In genomic region chr12:92007787-92008186, GRCh38 we compare ENCODE assay signal across 27 cellular contexts.
DNase-seq lines count a peak whose midpoint lies in the region; ATAC-seq, FAIRE-seq and TF ChIP-seq lines count a peak whose summit lies in the region.
"Had no signal": no experiment of that assay in that cellular context is flagged by ENCODE, and none has a peak within 500 bp of the region (broad histone marks: within the 10 kb centered on the region; RNA-seq: fewer than 3 reads in every experiment).

No MANE protein-coding gene starts in this region.

- no peaks in the 10 kb centered on the region for H3K27me3 ChIP-seq in CD4-positive, alpha-beta T cell (ENCODE audit: control insufficient read depth, insufficient read depth, low read length)
- H3K27me3 ChIP-seq in H1 (replicated peaks in 1 of 4; ENCODE audit: control insufficient read depth in 3 of 4, extremely low read depth in 1 of 4, insufficient read depth in 3 of 4, low read length in 3 of 4) (no peaks in the 10 kb centered on the region), tibial artery (no peaks in the 10 kb centered on the region)
- H3K27me3 ChIP-seq: MG63 had no signal

- no peaks in the 10 kb centered on the region for H3K23me2 ChIP-seq in H1 (ENCODE audit: low read depth, low read length)

- no peak overlapping the region for H3K4me2 ChIP-seq in H1 (ENCODE audit: insufficient read depth in 1 of 2, low read depth in 2 of 2, low read length in 2 of 2)

- H4K91ac ChIP-seq in H1 (replicated peaks; ENCODE audit: insufficient read length, low read length): no peak overlapping the region

- no peak overlapping the region for H3K18ac ChIP-seq in H1 (ENCODE audit: extremely low read depth, low read length)

- no peaks in the 10 kb centered on the region for H4K20me1 ChIP-seq in H1 (replicated peaks in 1 of 2; ENCODE audit: control insufficient read depth in 1 of 2, insufficient read depth in 2 of 2, low read length in 2 of 2)

- no peak for TF ChIP-seq EP300 in H1 (IDR thresholded peaks at IDR 0.05; ENCODE audit: borderline replicate concordance in 1 of 2, low read depth in 2 of 2, low read length in 2 of 2)

- no peak for FAIRE-seq in H1 (lab: Jason Lieb, UNC)
- FAIRE-seq: GM12892 had no signal

- no peaks in the 10 kb centered on the region for H3K9me3 Mint-ChIP-seq in CD4-positive, alpha-beta T cell

- no peak overlapping the region for H3K4ac ChIP-seq in H1 (replicated peaks; ENCODE audit: insufficient read length, low read depth, low read length)

- no peak overlapping the region for H3K56ac ChIP-seq in H1 (replicated peaks; ENCODE audit: insufficient read length, low read depth, low read length)

- H2BK20ac ChIP-seq in H1 (ENCODE audit: low read length): no peak overlapping the region

- H2AK5ac ChIP-seq in H1 (ENCODE audit: low read depth, low read length): no peak overlapping the region

- WGBS in H1 (ENCODE audit: extremely low coverage in 1 of 2, insufficient coverage in 1 of 2, insufficient read length in 1 of 2, insufficient replicate concordance in 2 of 2, low coverage in 1 of 2, low lambda C conversion rate in 2 of 2, missing lambda C conversion rate in 1 of 2), 2 experiments: 96% methylated on average over 9 of the region's 9 CpGs; no CpG with 5 or more reads in 1 of the 2 experiments

- no peak overlapping the region for H4K5ac ChIP-seq in H1 (ENCODE audit: insufficient read length, low read depth, low read length)

- no peak overlapping the region for H2BK12ac ChIP-seq in H1 (ENCODE audit: low read depth, low read length)

- H3K36me3 ChIP-seq in H1 (ENCODE audit: control insufficient read depth in 2 of 4, insufficient read depth in 4 of 4, low read length in 3 of 4): no peaks in the 10 kb centered on the region
- no peaks in the 10 kb centered on the region for H3K36me3 ChIP-seq in tibial artery
- H3K36me3 ChIP-seq: MG63 had no signal

- no peak overlapping the region for H2BK15ac ChIP-seq in H1 (ENCODE audit: low read length)

- H3K9me3 ChIP-seq in CD4-positive, alpha-beta T cell (ENCODE audit: control insufficient read depth, low read length): no peaks in the 10 kb centered on the region
- H3K9me3 ChIP-seq in H1 (ENCODE audit: insufficient read depth in 2 of 2, low read depth in 1 of 2, low read length in 1 of 2) (no peaks in the 10 kb centered on the region), tibial artery (no peaks in the 10 kb centered on the region)
- H3K9me3 ChIP-seq: MG63, mucosa of descending colon had no signal

- H3K79me1 ChIP-seq in H1 (ENCODE audit: low read depth, low read length): no peaks in the 10 kb centered on the region

- H3K36me3 Mint-ChIP-seq in CD4-positive, alpha-beta T cell (ENCODE audit: low read depth): peaks cover 14% of the 10 kb centered on the region

- H3K9ac ChIP-seq in H1 (replicated peaks in 1 of 4; ENCODE audit: extremely low read depth in 1 of 4, low read depth in 3 of 4, low read length in 3 of 4): no peak overlapping the region
- H3K9ac ChIP-seq: parathyroid adenoma had no signal

- H3K79me2 ChIP-seq in H1 (ENCODE audit: control insufficient read depth in 1 of 2, insufficient read depth in 2 of 2, low read length in 2 of 2): no peaks in the 10 kb centered on the region
- H3K79me2 ChIP-seq: parathyroid adenoma had no signal

- peaks cover 0 to 3% (median 1%) of the 10 kb centered on the region in 4 experiments; a peak in 2 of 7 replicates for H3K4me1 ChIP-seq in H1 (replicated peaks in 1 of 4; ENCODE audit: control insufficient read depth in 3 of 4, insufficient read depth in 4 of 4, low read length in 3 of 4)
- H3K4me1 ChIP-seq in tibial artery: peaks cover 0 to 5% (median under 1%) of the 10 kb centered on the region in 4 donors

- H3K4me1 Mint-ChIP-seq in CD4-positive, alpha-beta T cell (ENCODE audit: low read depth): peaks cover 91% of the 10 kb centered on the region

- DNase-seq in CD4-positive, alpha-beta T cell: no peak
- DNase-seq in DMS53 (lab: John Stamatoyannopoulos, UW): peak; percentile 61
- DNase-seq in NCI-H2107 (lab: John Stamatoyannopoulos, UW): peak; percentile 6
- no peak for DNase-seq in H1 (ENCODE audit: low read depth in 1 of 2, low spot score in 2 of 2)
- no peak for DNase-seq in tibial artery
- DNase-seq in stimulated activated CD4-positive, alpha-beta T cell treated with anti-CD3 and anti-CD28 coated beads, Interleukin-2, amount 100 ng/mL, for 24 hours: no peak
- DNase-seq: activated CD4-positive, alpha-beta T cell treated with anti-CD3 and anti-CD28 coated beads, Interleukin-2, amount 50 U/mL, for 48 hours; activated naive CD4-positive, alpha-beta T cell treated with Interleukin-2 at 50 U/mL for 16 hours; anterior cingulate cortex; Calu3; effector memory CD4-positive, alpha-beta T cell; H7; head of caudate nucleus; kidney glomerular epithelial cell; MG63; mucosa of descending colon; NCI-H748 treated with DMSO at 0.1 percent for 48 hours; RPMI8226; T-cell; trophoblast cell had no signal

- POLR2A ChIA-PET in CD4-positive, alpha-beta T cell (lab: Charles Lee): interaction anchor here (4.6 kb wide), 1 partner anchor 136 kb away, joined by 35 read pairs; the partner anchor contains the start of gene BTG1
- POLR2A ChIA-PET in H1 (lab: Charles Lee; ENCODE audit: partially characterized antibody): interaction anchor here (1.4 kb wide), 1 partner anchor 15 kb away, joined by 3 read pairs; no protein-coding TSS in a partner anchor

- no peak overlapping the region for H2BK120ac ChIP-seq in H1 (replicated peaks; ENCODE audit: low read depth, low read length)

- TF ChIP-seq RAD21 in H1 (IDR thresholded peaks at IDR 0.05 in 1 of 2, conservative IDR thresholded peaks at IDR 0.05 in 1 of 2; ENCODE audit: low read depth in 2 of 2, low read length in 2 of 2): no peak

- intact Hi-C loops in CD4-positive, alpha-beta T cell (cut with DNase I, micrococcal nuclease): no loop called here
- intact Hi-C loops in tibial artery (cut with DNase I; ENCODE audit: low total_unique reads): no loop called here

- H3K23ac ChIP-seq in H1 (ENCODE audit: insufficient read length): no peak overlapping the region

- no peak overlapping the region for H2AFZ ChIP-seq in H1 (ENCODE audit: low read length)
- H2AFZ ChIP-seq: parathyroid adenoma had no signal

- TF ChIP-seq POLR2A in H1 (IDR thresholded peaks at IDR 0.05; ENCODE audit: control extremely low read depth in 1 of 2, low read depth in 2 of 2, low read length in 2 of 2): no peak

- H3K4me3 Mint-ChIP-seq in CD4-positive, alpha-beta T cell: no peak overlapping the region
- H3K4me3 Mint-ChIP-seq: T-cell had no signal

- ATAC-seq in CD4-positive, alpha-beta T cell (ENCODE audit: poor library complexity): peak; percentile 35
- ATAC-seq in HG02623 (IDR thresholded peaks at IDR 0.05; ENCODE audit: unreplicated experiment): no peak
- ATAC-seq: activated CD4-positive, CD25-positive, alpha-beta regulatory T cell treated with anti-CD3 and anti-CD28 coated beads, Interleukin-2, amount 50 U/mL, for 24 hours; mucosa of descending colon; right cardiac atrium; T-cell had no signal

- H3K4me3 ChIP-seq in H1 (ENCODE audit: extremely low read depth in 1 of 4, insufficient read depth in 2 of 4, low read depth in 3 of 4, low read length in 4 of 4): no peak overlapping the region
- H3K4me3 ChIP-seq in tibial artery: no peak overlapping the region
- H3K4me3 ChIP-seq: coronary artery, lung, MG63, mucosa of descending colon had no signal

- H3K27me3 Mint-ChIP-seq in CD4-positive, alpha-beta T cell: no peaks in the 10 kb centered on the region
- H3K27me3 Mint-ChIP-seq: T-cell had no signal

- no peak overlapping the region for H2BK5ac ChIP-seq in H1 (ENCODE audit: low read depth, low read length)

- no peak overlapping the region for H3K27ac ChIP-seq in CD4-positive, alpha-beta T cell (ENCODE audit: low read depth, low read length)
- H3K27ac ChIP-seq in H1 (ENCODE audit: low read depth, low read length) (no peak overlapping the region), tibial artery (no peak overlapping the region)
- H3K27ac ChIP-seq: coronary artery, parathyroid adenoma had no signal

- no peak overlapping the region for H3K14ac ChIP-seq in H1 (ENCODE audit: insufficient read length)

- CTCF ChIA-PET in CD4-positive, alpha-beta T cell (lab: Charles Lee): interaction anchor here (1.8 kb wide), 1 partner anchor 136 kb away, joined by 4 read pairs; no protein-coding TSS in a partner anchor
- CTCF ChIA-PET in H1 (lab: Charles Lee; ENCODE audit: partially characterized antibody): no interaction called here

- TF ChIP-seq CTCF in CD4-positive, alpha-beta T cell (IDR thresholded peaks at IDR 0.05): no peak
- TF ChIP-seq CTCF in H1 (IDR thresholded peaks at IDR 0.05; ENCODE audit: control extremely low read depth in 1 of 3, insufficient read depth in 1 of 3, low read depth in 1 of 3, low read length in 3 of 3) (no peak), tibial artery (IDR thresholded peaks at IDR 0.05) (no peak)

- no peak overlapping the region for H4K8ac ChIP-seq in H1 (ENCODE audit: extremely low read depth, insufficient read depth, low read length)

- H3K27ac Mint-ChIP-seq in CD4-positive, alpha-beta T cell: peak overlapping the region; percentile 12

TF ChIP-seq in H1, 55 proteins besides CTCF, POLR2A, EP300 and RAD21:
- TF ChIP-seq POLR2AphosphoS5 (IDR thresholded peaks at IDR 0.05; ENCODE audit: low read depth, low read length) (peak; percentile 55; the same call in 1 of the 2 replicates), KDM4A (IDR thresholded peaks at IDR 0.05; ENCODE audit: low read depth, low read length, severe bottlenecking) (no peak), CTBP2 (IDR thresholded peaks at IDR 0.05; ENCODE audit: borderline replicate concordance, insufficient read depth, insufficient read length, low read length) (no peak), POU5F1 (IDR thresholded peaks at IDR 0.05; ENCODE audit: low read depth, low read length) (no peak), GABPA (IDR thresholded peaks at IDR 0.05; ENCODE audit: borderline replicate concordance, insufficient read depth, low read length) (no peak), ASH2L (IDR thresholded peaks at IDR 0.05; ENCODE audit: low read length) (no peak), TCF12 (IDR thresholded peaks at IDR 0.05; ENCODE audit: low read depth, low read length) (peak; percentile 68; the same call in 1 of the 2 replicates)

Comparison
In these comparisons a context has a peak if more than half of its experiments do, and no peak if none do; other contexts are left out.
1. DNase-seq: peak in DMS53 (single experiment) and NCI-H2107 (single experiment); none in CD4-positive, alpha-beta T cell (0 of 10), H1 (0 of 2), tibial artery (0 of 2) and stimulated activated CD4-positive, alpha-beta T cell treated with anti-CD3 and anti-CD28 coated beads, Interleukin-2, amount 100 ng/mL, for 24 hours (0 of 2).